12 cellular contexts compared by ENCODE assay signal in genomic region chr9:92600742-92601261, GRCh38.
DNase-seq lines count a peak whose midpoint lies in the region; ATAC-seq and TF ChIP-seq lines count a peak whose summit lies in the region.
"Had no signal": no experiment of that assay in that cellular context is flagged by ENCODE, and none has a peak within 500 bp of the region (broad histone marks: within the 10 kb centered on the region; RNA-seq: fewer than 3 reads in every experiment).

No MANE protein-coding gene starts in this region.

- no peak for TF ChIP-seq CTCF in left lung (IDR thresholded peaks at IDR 0.05)

- H3K27ac ChIP-seq in left lung (peak overlapping the region in 1 of 2 donors; percentile 53), skin epidermis (peak overlapping the region in 20 of 21 experiments; percentile 36 to 89 (median 80))
- no peak overlapping the region for H3K27ac ChIP-seq in naive thymus-derived CD4-positive, alpha-beta T cell (ENCODE audit: low read depth, low read length)
- no peak overlapping the region for H3K27ac ChIP-seq in CD4-positive, alpha-beta memory T cell (ENCODE audit: low read depth, low read length)

- CTCF ChIA-PET in naive thymus-derived CD4-positive, alpha-beta T cell (lab: Charles Lee), result no interaction called here
- CTCF ChIA-PET in CD4-positive, alpha-beta memory T cell (lab: Charles Lee; ENCODE audit: partially characterized antibody), result interaction anchor here (1.2 kb wide), 1 partner anchor 16 kb away, joined by 3 read pairs; no protein-coding TSS in a partner anchor

- no peak overlapping the region for H3K27ac Mint-ChIP-seq in naive thymus-derived CD4-positive, alpha-beta T cell
- no peak overlapping the region for H3K27ac Mint-ChIP-seq in immature natural killer cell
- H3K27ac Mint-ChIP-seq in CD4-positive, alpha-beta memory T cell, result no peak overlapping the region
- H3K27ac Mint-ChIP-seq: CD4-positive, CD25-positive, alpha-beta regulatory T cell had no signal

- H3K4me3 ChIP-seq in left lung (no peak overlapping the region), skin epidermis (peak overlapping the region in 2 of 7 experiments; percentile 1 to 35)
- H3K4me3 ChIP-seq in naive thymus-derived CD4-positive, alpha-beta T cell (ENCODE audit: low read length), result no peak overlapping the region
- no peak overlapping the region for H3K4me3 ChIP-seq in CD4-positive, alpha-beta memory T cell (ENCODE audit: low read length in 2 of 2)
- H3K4me3 ChIP-seq: adrenal gland had no signal

- H3K4me1 Mint-ChIP-seq in naive thymus-derived CD4-positive, alpha-beta T cell, result peaks cover 0 to 3% (median 0%) of the 10 kb centered on the region in 7 donors
- H3K4me1 Mint-ChIP-seq in immature natural killer cell, result no peaks in the 10 kb centered on the region
- no peaks in the 10 kb centered on the region for H3K4me1 Mint-ChIP-seq in CD4-positive, alpha-beta memory T cell
- H3K4me1 Mint-ChIP-seq: CD4-positive, CD25-positive, alpha-beta regulatory T cell had no signal

- ATAC-seq in left lung, result peak; percentile 52
- no peak for ATAC-seq in GM19397 (IDR thresholded peaks at IDR 0.05; ENCODE audit: unreplicated experiment)
- ATAC-seq in naive thymus-derived CD4-positive, alpha-beta T cell, result no peak

- H3K36me3 ChIP-seq in left lung, result no peaks in the 10 kb centered on the region
- H3K36me3 ChIP-seq in naive thymus-derived CD4-positive, alpha-beta T cell (ENCODE audit: control insufficient read depth in 2 of 3, insufficient read depth in 3 of 3, low read length in 3 of 3), result no peaks in the 10 kb centered on the region
- H3K36me3 ChIP-seq in CD4-positive, alpha-beta memory T cell (ENCODE audit: insufficient read depth, low read length), result no peaks in the 10 kb centered on the region
- H3K36me3 ChIP-seq: adrenal gland had no signal

- peaks cover 8 to 15% (median 12%) of the 10 kb centered on the region in 5 donors for H3K36me3 Mint-ChIP-seq in naive thymus-derived CD4-positive, alpha-beta T cell
- H3K36me3 Mint-ChIP-seq in immature natural killer cell, result peaks cover 0 to 13% (median 5%) of the 10 kb centered on the region in 3 donors
- H3K36me3 Mint-ChIP-seq in CD4-positive, alpha-beta memory T cell, result peaks cover 0 to 9% of the 10 kb centered on the region in 2 donors

- peaks cover 0 to 5% of the 10 kb centered on the region in 2 donors for H3K4me1 ChIP-seq in left lung
- no peaks in the 10 kb centered on the region for H3K4me1 ChIP-seq in naive thymus-derived CD4-positive, alpha-beta T cell (ENCODE audit: control insufficient read depth in 2 of 2, insufficient read depth in 2 of 2, low read length in 2 of 2)
- no peaks in the 10 kb centered on the region for H3K4me1 ChIP-seq in CD4-positive, alpha-beta memory T cell (ENCODE audit: insufficient read depth, low read length)

- DNase-seq in H4 (ENCODE audit: low spot score), result peak; percentile 76
- peak; percentile 52 for DNase-seq in dedifferentiated amniotic fluid mesenchymal stem cell (ENCODE audit: extremely low spot score)
- no peak for DNase-seq in left lung
- no peak for DNase-seq in naive thymus-derived CD4-positive, alpha-beta T cell
- DNase-seq in immature natural killer cell, result no peak
- no peak for DNase-seq in CD4-positive, alpha-beta memory T cell
- DNase-seq: activated CD4-positive, alpha-beta T cell treated with anti-CD3 and anti-CD28 coated beads, Interleukin-2, amount 50 U/mL, for 1 hour; adrenal gland; CD4-positive, CD25-positive, alpha-beta regulatory T cell; NCI-H2171 treated with DMSO at 0.1 percent for 48 hours had no signal

- intact Hi-C loops in left lung (cut with DNase I), result no loop called here
- intact Hi-C loops in naive thymus-derived CD4-positive, alpha-beta T cell (cut with micrococcal nuclease), result no loop called here
- intact Hi-C loops in CD4-positive, alpha-beta memory T cell (cut with micrococcal nuclease), result no loop called here

- no peaks in the 10 kb centered on the region for H3K27me3 Mint-ChIP-seq in naive thymus-derived CD4-positive, alpha-beta T cell
- H3K27me3 Mint-ChIP-seq in immature natural killer cell (ENCODE audit: low read depth in 3 of 3), result peaks cover 0 to 2% (median 0%) of the 10 kb centered on the region in 3 donors
- no peaks in the 10 kb centered on the region for H3K27me3 Mint-ChIP-seq in CD4-positive, alpha-beta memory T cell

- peaks cover 9 to 30% (median 11%) of the 10 kb centered on the region in 11 donors for H3K9me3 Mint-ChIP-seq in naive thymus-derived CD4-positive, alpha-beta T cell
- H3K9me3 Mint-ChIP-seq in immature natural killer cell, result peaks cover 0 to 5% (median 1%) of the 10 kb centered on the region in 6 donors
- H3K9me3 Mint-ChIP-seq in CD4-positive, alpha-beta memory T cell, result peaks cover 0 to 24% (median 14%) of the 10 kb centered on the region in 8 donors

- POLR2A ChIA-PET in naive thymus-derived CD4-positive, alpha-beta T cell (lab: Charles Lee), result no interaction called here
- POLR2A ChIA-PET in CD4-positive, alpha-beta memory T cell (lab: Charles Lee; ENCODE audit: partially characterized antibody), result no interaction called here

- peaks cover 0 to 6% of the 10 kb centered on the region in 2 donors for H3K9me3 ChIP-seq in left lung
- peaks cover 0 to 15% (median 0%) of the 10 kb centered on the region in 3 experiments for H3K9me3 ChIP-seq in naive thymus-derived CD4-positive, alpha-beta T cell (ENCODE audit: control insufficient read depth in 2 of 3, low read length in 3 of 3)
- H3K9me3 ChIP-seq in CD4-positive, alpha-beta memory T cell (ENCODE audit: control insufficient read depth in 1 of 2, low read length in 2 of 2), result no peaks in the 10 kb centered on the region
- H3K9me3 ChIP-seq: adrenal gland had no signal

- H3K27me3 ChIP-seq in left lung, result no peaks in the 10 kb centered on the region
- H3K27me3 ChIP-seq in naive thymus-derived CD4-positive, alpha-beta T cell (ENCODE audit: control insufficient read depth in 2 of 2, insufficient read depth in 2 of 2, low read length in 2 of 2), result no peaks in the 10 kb centered on the region
- no peaks in the 10 kb centered on the region for H3K27me3 ChIP-seq in CD4-positive, alpha-beta memory T cell (ENCODE audit: insufficient read depth, low read length)
- H3K27me3 ChIP-seq: adrenal gland had no signal

- H3K4me3 Mint-ChIP-seq in naive thymus-derived CD4-positive, alpha-beta T cell, result no peak overlapping the region
- no peak overlapping the region for H3K4me3 Mint-ChIP-seq in immature natural killer cell
- no peak overlapping the region for H3K4me3 Mint-ChIP-seq in CD4-positive, alpha-beta memory T cell
- H3K4me3 Mint-ChIP-seq: CD4-positive, CD25-positive, alpha-beta regulatory T cell had no signal

Comparison
In these comparisons a context has a peak if more than half of its experiments do, and no peak if none do; other contexts are left out.
1. DNase-seq: peak in H4 (single experiment) and dedifferentiated amniotic fluid mesenchymal stem cell (single experiment); none in left lung (0 of 2), naive thymus-derived CD4-positive, alpha-beta T cell (0 of 9), immature natural killer cell (0 of 3) and CD4-positive, alpha-beta memory T cell (0 of 5).
2. H3K27ac ChIP-seq: peak in skin epidermis (20 of 21); none in naive thymus-derived CD4-positive, alpha-beta T cell (single experiment) and CD4-positive, alpha-beta memory T cell (single experiment).